Comparison of ENCODE assay signal across 20 cellular contexts in genomic region chr11:13052130-13052541, GRCh38. TPM values are rescaled to one million over a fixed set of nuclear protein-coding genes. Genes with fewer than 3 reads are reported as not detected.
DNase-seq lines count a peak whose midpoint lies in the region; ATAC-seq, FAIRE-seq and TF ChIP-seq lines count a peak whose summit lies in the region.
"Had no signal": no experiment of that assay in that cellular context is flagged by ENCODE, and none has a peak within 500 bp of the region (broad histone marks: within the 10 kb centered on the region; RNA-seq: fewer than 3 reads in every experiment).

No MANE protein-coding gene starts in this region.

- DNase-seq in GM12878 (ENCODE audit: low read depth, low spot score) = no peak
- peak in 2 of 3 donors; percentile 40 to 59 for DNase-seq in mucosa of descending colon
- DNase-seq in T-helper 17 cell = no peak
- DNase-seq in NCI-H1105 treated with DMSO at 0.1 percent for 48 hours (lab: John Stamatoyannopoulos, UW) = no peak
- no peak for DNase-seq in RPMI8226
- DNase-seq in central memory CD4-positive, alpha-beta T cell = no peak
- DNase-seq: activated CD4-positive, alpha-beta T cell treated with anti-CD3 and anti-CD28 coated beads for 36 hours; activated CD8-positive, alpha-beta memory T cell treated with anti-CD3 and anti-CD28 coated beads, Interleukin-2, amount 50 U/mL, for 4 hours; cortex of kidney; glutamatergic neuron; HCEC 1CT; immature natural killer cell; MM.1S; NCI-H2029 had no signal

- peak; percentile 43 for ATAC-seq in GM12878
- ATAC-seq in mucosa of descending colon = peak; percentile 85
- no peak for ATAC-seq in T-helper 17 cell
- ATAC-seq: activated CD4-positive, alpha-beta T cell treated with anti-CD3 and anti-CD28 coated beads for 36 hours had no signal

- FAIRE-seq in GM12878 (lab: Jason Lieb, UNC) = no peak

- H3K4me2 ChIP-seq in GM12878 (ENCODE audit: control insufficient read depth, insufficient read depth) = no peak overlapping the region
- H3K4me2 ChIP-seq: neural progenitor cell had no signal

- peaks cover 4% of the 10 kb centered on the region for H3K27me3 Mint-ChIP-seq in T-helper 17 cell

- H3K27ac ChIP-seq in C4-2B = peak overlapping the region; percentile 36
- no peak overlapping the region for H3K27ac ChIP-seq in GM12878 (ENCODE audit: control insufficient read depth, insufficient read depth)
- H3K27ac ChIP-seq: esophagus muscularis mucosa, neural progenitor cell, SJSA1 had no signal

- no peak overlapping the region for H3K27ac Mint-ChIP-seq in T-helper 17 cell
- H3K27ac Mint-ChIP-seq: activated CD4-positive, alpha-beta T cell treated with anti-CD3 and anti-CD28 coated beads for 36 hours; immature natural killer cell; neural progenitor cell had no signal

- WGBS in GM12878 (ENCODE audit: insufficient coverage, insufficient replicate concordance, low lambda C conversion rate, missing lambda C conversion rate) = 9% methylated on average over 5 of the region's 5 CpGs

- TF ChIP-seq RAD21 in Ishikawa (IDR thresholded peaks at IDR 0.05; ENCODE audit: low read depth) = no peak
- no peak for TF ChIP-seq RAD21 in GM12878 (IDR thresholded peaks at IDR 0.05; ENCODE audit: insufficient read depth, low read depth, low read length)

- H3K36me3 Mint-ChIP-seq in T-helper 17 cell (ENCODE audit: low read depth) = no peaks in the 10 kb centered on the region
- H3K36me3 Mint-ChIP-seq: neural progenitor cell had no signal

- H3K4me1 Mint-ChIP-seq in T-helper 17 cell = peaks cover 10% of the 10 kb centered on the region

- H3K4me3 ChIP-seq in GM12878 (no peak overlapping the region), mucosa of descending colon (no peak overlapping the region)
- H3K4me3 ChIP-seq: esophagus muscularis mucosa, neural progenitor cell, SJSA1 had no signal

- 0 out of 2 replicates have a peak, but pooled peaks have one; percentile 14 for TF ChIP-seq EP300 in Ishikawa (IDR thresholded peaks at IDR 0.05; ENCODE audit: borderline replicate concordance)
- TF ChIP-seq EP300 in GM12878 (IDR thresholded peaks at IDR 0.05; ENCODE audit: borderline replicate concordance in 1 of 2, control insufficient read depth in 1 of 2, low read depth in 2 of 2, low read length in 2 of 2) = no peak

- RAD21 ChIA-PET in GM12878 (lab: Charles Lee; ENCODE audit: unreplicated experiment) = interaction anchor here (1.2 to 1.8 kb wide), 3 partner anchors 10 to 86 kb away, joined by 3 to 4 read pairs (median 4); no protein-coding TSS in a partner anchor

- CTCF ChIA-PET in GM12878 (lab: Yijun Ruan, JAX) = interaction anchor here (0.7 to 1.3 kb wide), 5 partner anchors 9 to 186 kb away, joined by 3 to 5 read pairs (median 3); no protein-coding TSS in a partner anchor

- SMC1A ChIA-PET in GM12878 (lab: Charles Lee; ENCODE audit: uncharacterized antibody, unreplicated experiment) = interaction anchor here (0.7 to 2.4 kb wide), 13 partner anchors 8 to 101 kb away, joined by 3 to 16 read pairs (median 6); no protein-coding TSS in a partner anchor

- TF ChIP-seq CTCF in C4-2B (conservative IDR thresholded peaks at IDR 0.05) (no peak), GM12878 (IDR thresholded peaks at IDR 0.05 in 2 of 3, conservative IDR thresholded peaks at IDR 0.05 in 1 of 3; ENCODE audit: control insufficient read depth in 2 of 3, extremely low read depth in 1 of 3, insufficient read depth in 1 of 3, low read depth in 3 of 3, low read length in 3 of 3) (no peak), mucosa of descending colon (IDR thresholded peaks at IDR 0.05) (no peak)

- TF ChIP-seq POLR2A in GM12878 (IDR thresholded peaks at IDR 0.05; ENCODE audit: low read depth, low read length) = no peak

- BruUV-seq in GM12878 (replicated peaks; lab: Mats Ljungman, UMichigan) = no TSS peak

- H4K20me1 ChIP-seq in GM12878 (ENCODE audit: control insufficient read depth, insufficient read depth) = no peaks in the 10 kb centered on the region

- H3K9ac ChIP-seq in GM12878 (ENCODE audit: control insufficient read depth, insufficient read depth, low read length) = no peak overlapping the region
- H3K9ac ChIP-seq: neural progenitor cell had no signal

- intact Hi-C loops in GM12878 (cut with micrococcal nuclease; ENCODE audit: unreplicated experiment) (loop anchor here (5.0 kb wide), 1 partner anchor 60 kb away; no protein-coding TSS in a partner anchor), mucosa of descending colon (cut with DNase I, micrococcal nuclease) (no loop called here)

- in situ Hi-C loops in GM12878 (cut with MboI) = no loop called here

- H3K9me3 ChIP-seq in GM12878 (replicated peaks; ENCODE audit: control insufficient read depth, insufficient read depth, low read length) (no peaks in the 10 kb centered on the region), mucosa of descending colon (no peaks in the 10 kb centered on the region), T-helper 17 cell (ENCODE audit: control insufficient read depth, low read length, poor library complexity, severe bottlenecking) (no peaks in the 10 kb centered on the region)
- H3K9me3 ChIP-seq: Caco-2, esophagus muscularis mucosa, SJSA1 had no signal

- POLR2A ChIA-PET in GM12878 (lab: Charles Lee) = interaction anchor here (0.9 to 1.3 kb wide), 2 partner anchors 9 to 40 kb away, joined by 3 to 4 read pairs; no protein-coding TSS in a partner anchor

- H3K4me1 ChIP-seq in GM12878 (ENCODE audit: control insufficient read depth, insufficient read depth, low read length) = no peaks in the 10 kb centered on the region
- H3K4me1 ChIP-seq in mucosa of descending colon (ENCODE audit: low read depth) = peaks cover 3% of the 10 kb centered on the region
- H3K4me1 ChIP-seq: esophagus muscularis mucosa, neural progenitor cell, SJSA1 had no signal

- no peak overlapping the region for H2AFZ ChIP-seq in GM12878 (ENCODE audit: control insufficient read depth, low read depth, low read length)
- H2AFZ ChIP-seq: neural progenitor cell had no signal

- H3K27me3 ChIP-seq in GM12878 (replicated peaks in 1 of 2; ENCODE audit: control insufficient read depth in 2 of 2, insufficient read depth in 2 of 2, low read length in 1 of 2) = no peaks in the 10 kb centered on the region
- H3K27me3 ChIP-seq: esophagus muscularis mucosa, neural progenitor cell had no signal

- no peaks in the 10 kb centered on the region for H3K79me2 ChIP-seq in GM12878 (ENCODE audit: control insufficient read depth, insufficient read depth, low read length)

- H3K4me3 Mint-ChIP-seq in T-helper 17 cell = no peak overlapping the region
- H3K4me3 Mint-ChIP-seq: activated CD4-positive, alpha-beta T cell treated with anti-CD3 and anti-CD28 coated beads for 36 hours; immature natural killer cell; neural progenitor cell had no signal

- H3K36me3 ChIP-seq in GM12878 (ENCODE audit: control insufficient read depth in 2 of 2, insufficient read depth in 2 of 2, low read length in 1 of 2) (no peaks in the 10 kb centered on the region), mucosa of descending colon (ENCODE audit: low read depth) (no peaks in the 10 kb centered on the region)
- H3K36me3 ChIP-seq: esophagus muscularis mucosa, neural progenitor cell, SJSA1 had no signal

TF ChIP-seq in Ishikawa, 13 proteins besides CTCF, POLR2A, EP300 and RAD21:
- TF ChIP-seq NFIC (IDR thresholded peaks at IDR 0.05) (peak; percentile 51), USF1 (IDR thresholded peaks at IDR 0.05) (no peak)

TF ChIP-seq in GM12878, 131 proteins besides CTCF, POLR2A, EP300 and RAD21:
- TF ChIP-seq BCL11A (IDR thresholded peaks at IDR 0.05; ENCODE audit: low read depth, low read length) (no peak), MEF2B (IDR thresholded peaks at IDR 0.05; ENCODE audit: partially characterized antibody, poor library complexity, severe bottlenecking) (peak; percentile 54)
TF ChIP-seq in GM12878: peak in this region for 1.

RNA-seq across cellular contexts. Expression of gene RASSF10, which starts 43.0 kb away (rescaled TPM):
- total RNA-seq in GM12878 (2013; cell fraction: nucleolus; rRNA removed) = not detected in 2 replicates
- total RNA-seq in GM12878 (2014; rRNA removed) (0.05 and 0.23 TPM in 2 replicates), GM12878 (2014; rRNA removed; fragmentation: Illumina TruSeq; extraction: Trizol) (0.05 TPM in 1 of 2 replicates, not detected in the other), GM12878 (2021) (0.10 and 0.11 TPM in 2 replicates), mucosa of descending colon (under 1 TPM; 0.57 to 0.67 (median 0.63) TPM), T-helper 17 cell (not detected)
- polyA plus RNA-seq in GM12878 (2011; ENCODE audit: low read depth) = not detected
- polyA plus RNA-seq in GM12878 (2011; rRNA removed) (0.03 and 0.04 TPM in 2 replicates), GM12878 (2014; fragmentation: Illumina TruSeq; extraction: Trizol) (0.06 TPM in 1 of 2 replicates, not detected in the other), GM12878 (2014; fragmentation: Nextera tagmentation; extraction: Ambion mirVana) (not detected), GM12878 (2014; rRNA removed) (0.08 TPM in 2 replicates), GM12878 (2016; fragmentation: Nextera tagmentation; extraction: Ambion mirVana) (not detected)
- polyA plus RNA-seq in GM12878 (2011; cell fraction: cytosol; rRNA removed) = not detected in 2 replicates
- 0.04 TPM in 1 of 2 replicates, not detected in the other for polyA plus RNA-seq in GM12878 (2011; cell fraction: nucleus; rRNA removed)
- polyA plus RNA-seq in GM12878 (2012) = not detected in 2 replicates
- polyA minus RNA-seq in GM12878 (2011; rRNA and poly(A)+ RNA removed) = 0.10 TPM in 1 of 2 replicates, not detected in the other
- not detected in 2 replicates for polyA minus RNA-seq in GM12878 (2011; cell fraction: cytosol; rRNA and poly(A)+ RNA removed)
- polyA minus RNA-seq in GM12878 (2011; cell fraction: nucleus; rRNA and poly(A)+ RNA removed) = 0.24 and 0.38 TPM in 2 replicates
- total RNA-seq: activated CD4-positive, alpha-beta T cell treated with anti-CD3 and anti-CD28 coated beads for 36 hours; SJSA1 had no signal
- polyA plus RNA-seq: immature natural killer cell had no signal

Comparison
In these comparisons a context has a peak if more than half of its experiments do, and no peak if none do; other contexts are left out.
1. DNase-seq: peak in mucosa of descending colon (2 of 3); none in GM12878 (single experiment), T-helper 17 cell (0 of 3), NCI-H1105 treated with DMSO at 0.1 percent for 48 hours (single experiment), RPMI8226 (single experiment) and central memory CD4-positive, alpha-beta T cell (single experiment).